Comparison of ENCODE assay signal across 8 cellular contexts in genomic region chr2:112500850-112501484, GRCh38. TPM values are rescaled to one million over a fixed set of nuclear protein-coding genes. Genes with fewer than 3 reads are reported as not detected.
DNase-seq lines count a peak whose midpoint lies in the region; ATAC-seq and TF ChIP-seq lines count a peak whose summit lies in the region.
"Not testable (repeated sequence)": the region's sequence is repeated elsewhere in the genome, so short reads cannot be mapped to it uniquely, and the experiment has no call there.

No MANE protein-coding gene starts in this region.

- not testable (repeated sequence) for H3K36me3 Mint-ChIP-seq in naive thymus-derived CD8-positive, alpha-beta T cell

- POLR2A ChIA-PET in naive thymus-derived CD8-positive, alpha-beta T cell (lab: Charles Lee): not testable (repeated sequence)

- H3K4me1 Mint-ChIP-seq in naive thymus-derived CD8-positive, alpha-beta T cell: not testable (repeated sequence)

- not testable (repeated sequence) for TF ChIP-seq POLR2A in thyroid gland (IDR thresholded peaks at IDR 0.05)

- H3K9me3 ChIP-seq in WERI-Rb-1 (ENCODE audit: severe bottlenecking); thyroid gland: not testable (repeated sequence)

- in situ Hi-C loops in astrocyte of the spinal cord (cut with HindIII; ENCODE audit: low sequenced_read_pairs): not testable (repeated sequence)

- H3K9me3 Mint-ChIP-seq in naive thymus-derived CD8-positive, alpha-beta T cell: not testable (repeated sequence)

- H3K27me3 Mint-ChIP-seq in naive thymus-derived CD8-positive, alpha-beta T cell: not testable (repeated sequence)

- DNase-seq in DMS53 (lab: John Stamatoyannopoulos, UW) (peak; percentile 77), NCI-H82 treated with DMSO at 0.1 percent for 48 hours (lab: John Stamatoyannopoulos, UW; ENCODE audit: unreplicated experiment) (peak; percentile 8), WERI-Rb-1 (peak; percentile 33), astrocyte of the spinal cord (ENCODE audit: low read depth, low spot score) (peak; percentile 17), glomerular visceral epithelial cell (ENCODE audit: extremely low spot score) (peak; percentile 50), thyroid gland (peak; percentile 30 to 46)
- peak in 9 of 10 donors; percentile 17 to 74 (median 38) for DNase-seq in naive thymus-derived CD8-positive, alpha-beta T cell

- H3K36me3 ChIP-seq in WERI-Rb-1: peaks cover 14% of the 10 kb centered on the region
- H3K36me3 ChIP-seq in thyroid gland: not testable (repeated sequence)

- intact Hi-C loops in thyroid gland (cut with DNase I): not testable (repeated sequence)

- not testable (repeated sequence) for H3K4me3 ChIP-seq in WERI-Rb-1 (ENCODE audit: low read depth, low read length); astrocyte of the spinal cord (ENCODE audit: low read depth, low read length); thyroid gland (replicated peaks in 1 of 3)

- not testable (repeated sequence) for TF ChIP-seq CTCF in WERI-Rb-1 (IDR thresholded peaks at IDR 0.05; ENCODE audit: low read depth, low read length)
- TF ChIP-seq CTCF in astrocyte of the spinal cord (IDR thresholded peaks at IDR 0.05; ENCODE audit: low read depth, low read length): peak; percentile 5
- TF ChIP-seq CTCF in thyroid gland (IDR thresholded peaks at IDR 0.05): peak in 4 of 6 experiments; percentile 16 to 43 (median 28)

- 61 to 69% methylated on average over 9 of the region's 10 CpGs for WGBS in thyroid gland, 2 donors

- not testable (repeated sequence) for H3K27ac ChIP-seq in WERI-Rb-1, thyroid gland

- H3K27ac Mint-ChIP-seq in naive thymus-derived CD8-positive, alpha-beta T cell: peak overlapping the region in 1 of 10 donors; percentile 47

- peak; percentile 67 for ATAC-seq in HG03378 (IDR thresholded peaks at IDR 0.05; ENCODE audit: unreplicated experiment)
- ATAC-seq in naive thymus-derived CD8-positive, alpha-beta T cell: peak; percentile 86 to 90

- H3K27me3 ChIP-seq in WERI-Rb-1 (ENCODE audit: insufficient read depth, low read depth, severe bottlenecking); thyroid gland: not testable (repeated sequence)

- H3K4me3 Mint-ChIP-seq in naive thymus-derived CD8-positive, alpha-beta T cell: not testable (repeated sequence)

- H3K4me1 ChIP-seq in thyroid gland: not testable (repeated sequence)

RNA-seq across cellular contexts. Expression of gene TTL, which starts 19.0 kb away (rescaled TPM):
- total RNA-seq in naive thymus-derived CD8-positive, alpha-beta T cell: 10 to 100 TPM; 15.8 to 18.9 TPM
- 1 to 10 TPM; 1.7 to 3.3 (median 3.3) TPM for polyA plus RNA-seq in naive thymus-derived CD8-positive, alpha-beta T cell
- total RNA-seq in thyroid gland: 10 to 100 TPM; 12.0 to 22.2 (median 19.0) TPM

RNA-seq across cellular contexts. Expression of gene POLR1B, which starts 41.3 kb away (rescaled TPM):
- total RNA-seq in naive thymus-derived CD8-positive, alpha-beta T cell: 10 to 100 TPM; 28.5 to 33.8 TPM
- polyA plus RNA-seq in naive thymus-derived CD8-positive, alpha-beta T cell: 10 to 100 TPM; 14.9 to 23.8 (median 17.5) TPM
- total RNA-seq in thyroid gland: 10 to 100 TPM; 18.5 to 27.4 (median 23.2) TPM

Comparison
In these comparisons a context has a peak if more than half of its experiments do, and no peak if none do; other contexts are left out.
1. DNase-seq: peak in every context shown above with its lines; median percentile 77 in DMS53; 50 in glomerular visceral epithelial cell; 38 in naive thymus-derived CD8-positive, alpha-beta T cell; 38 in thyroid gland; 33 in WERI-Rb-1; 17 in astrocyte of the spinal cord; 8 in NCI-H82 treated with DMSO at 0.1 percent for 48 hours.